In genomic region chr15:74621936-74622335, GRCh38 we compare ENCODE assay signal across 18 cellular contexts. TPM values are rescaled to one million over a fixed set of nuclear protein-coding genes. Genes with fewer than 3 reads are reported as not detected.
A peak's percentile ranks its signal among the peaks of the same experiment; 100 is the strongest.
DNase-seq lines count a peak whose midpoint lies in the region; ATAC-seq, FAIRE-seq and TF ChIP-seq lines count a peak whose summit lies in the region.
"Had no signal": no experiment of that assay in that cellular context is flagged by ENCODE, and none has a peak within 500 bp of the region (broad histone marks: within the 10 kb centered on the region; RNA-seq: fewer than 3 reads in every experiment).

No MANE protein-coding gene starts in this region.

- TF ChIP-seq CTCF in bronchial epithelial cell (IDR thresholded peaks at IDR 0.05; ENCODE audit: insufficient read depth, low read length, severe bottlenecking) (no peak), lower lobe of right lung (IDR thresholded peaks at IDR 0.05) (no peak)

- FAIRE-seq in bronchial epithelial cell (lab: Jason Lieb, UNC): peak; percentile 40
- no peak for FAIRE-seq in GM12892 (lab: Jason Lieb, UNC)

- H3K27ac ChIP-seq in right cardiac atrium (ENCODE audit: low read length): no peak overlapping the region
- H3K27ac ChIP-seq in lower lobe of right lung: no peak overlapping the region
- H3K27ac ChIP-seq in aorta (ENCODE audit: low read depth in 1 of 2, low read length in 2 of 2): no peak overlapping the region
- H3K27ac ChIP-seq: SK-N-MC had no signal

- DNase-seq in right cardiac atrium (peak in 2 of 3 donors; percentile 28 to 47), cardiac septum (ENCODE audit: low spot score) (no peak), bronchial epithelial cell (ENCODE audit: low read depth) (no peak), lower lobe of right lung (peak; percentile 47), aorta (peak; percentile 36 to 75), GM12892 (ENCODE audit: insufficient read length) (no peak), LoVo (ENCODE audit: low spot score) (no peak)
- DNase-seq: activated CD4-positive, alpha-beta T cell treated with anti-CD3 and anti-CD28 coated beads, Interleukin-2, amount 10 ng/mL, durations not matched to agents 24 days and 14 days; activated naive CD8-positive, alpha-beta T cell treated with anti-CD3 and anti-CD28 coated beads, Interleukin-2, amount 50 U/mL, for 24 hours; activated T-cell treated with anti-CD3 and anti-CD28 coated beads, Interleukin-2, amount 50 U/mL, for 72 hours; central memory CD4-positive, alpha-beta T cell; DND-41; NCI-H2081; NCI-H69; OCI-M1; stimulated activated CD4-positive, alpha-beta T cell treated with anti-CD3 and anti-CD28 coated beads, Interleukin-4, amount 100 ng/mL, for 1 hour had no signal

- H3K4me1 ChIP-seq in right cardiac atrium (ENCODE audit: control insufficient read depth, insufficient read depth, low read length) (peaks cover 4% of the 10 kb centered on the region), lower lobe of right lung (peaks cover 50% of the 10 kb centered on the region), aorta (ENCODE audit: control insufficient read depth in 1 of 2, insufficient read depth in 2 of 2, low read length in 2 of 2) (no peaks in the 10 kb centered on the region)

- H3K36me3 ChIP-seq in bronchial epithelial cell (ENCODE audit: control insufficient read depth, insufficient read depth, low read length) (peaks cover 68% of the 10 kb centered on the region), lower lobe of right lung (peaks cover 83% of the 10 kb centered on the region), aorta (ENCODE audit: control insufficient read depth in 1 of 2, insufficient read depth in 2 of 2, low read length in 1 of 2) (peaks cover 0 to 20% of the 10 kb centered on the region in 2 donors)

- 84% methylated on average over 21 of the region's 21 CpGs for WGBS in right cardiac atrium
- 79 to 80% methylated on average over 21 of the region's 21 CpGs for WGBS in aorta, 2 donors

- H3K27me3 ChIP-seq in right cardiac atrium (ENCODE audit: control insufficient read depth, insufficient read depth) (no peaks in the 10 kb centered on the region), bronchial epithelial cell (ENCODE audit: control insufficient read depth, insufficient read depth, low read length) (no peaks in the 10 kb centered on the region), lower lobe of right lung (ENCODE audit: low read depth) (no peaks in the 10 kb centered on the region), aorta (ENCODE audit: control insufficient read depth in 1 of 2, insufficient read depth in 2 of 2, low read length in 1 of 2) (no peaks in the 10 kb centered on the region)

- no peak overlapping the region for H3K4me3 ChIP-seq in right cardiac atrium (ENCODE audit: low read length)
- H3K4me3 ChIP-seq in bronchial epithelial cell (ENCODE audit: low read depth, low read length): no peak overlapping the region
- H3K4me3 ChIP-seq in lower lobe of right lung: no peak overlapping the region
- H3K4me3 ChIP-seq in aorta (ENCODE audit: low read length in 2 of 2): no peak overlapping the region
- H3K4me3 ChIP-seq: SK-N-MC had no signal

- intact Hi-C loops in right cardiac atrium (cut with DNase I): loop anchor here in 2 of 4 donors (10.0 kb wide), 1 partner anchor 247 kb away; no protein-coding TSS in a partner anchor
- intact Hi-C loops in cardiac septum (cut with DNase I): no loop called here
- intact Hi-C loops in lower lobe of right lung (cut with DNase I): no loop called here
- intact Hi-C loops in aorta (cut with DNase I): no loop called here

- TF ChIP-seq POLR2A in GM12892 (IDR thresholded peaks at IDR 0.05; ENCODE audit: low read depth, low read length): no peak

- no peak for ATAC-seq in right cardiac atrium
- ATAC-seq in lower lobe of right lung: no peak
- ATAC-seq in aorta (ENCODE audit: low FRiP score): no peak
- no peak for ATAC-seq in HG02938 (IDR thresholded peaks at IDR 0.05; ENCODE audit: unreplicated experiment)
- ATAC-seq: activated naive CD8-positive, alpha-beta T cell treated with anti-CD3 and anti-CD28 coated beads, Interleukin-2, amount 50 U/mL, for 24 hours had no signal

- H3K9me3 ChIP-seq in right cardiac atrium (ENCODE audit: control insufficient read depth, low read length) (no peaks in the 10 kb centered on the region), lower lobe of right lung (no peaks in the 10 kb centered on the region), aorta (ENCODE audit: control insufficient read depth, low read length) (no peaks in the 10 kb centered on the region)

RNA-seq across cellular contexts. Expression of gene CLK3, which starts 6.3 kb away (rescaled TPM):
- 10 to 100 TPM; 40.0 to 65.1 (median 53.3) TPM for total RNA-seq in right cardiac atrium
- polyA plus RNA-seq in right cardiac atrium: 51.4 TPM
- total RNA-seq in cardiac septum: 53.1 TPM
- 66.3 and 115 TPM in 2 replicates for total RNA-seq in bronchial epithelial cell
- 75.5 TPM for total RNA-seq in lower lobe of right lung
- total RNA-seq in aorta: 10 to 100 TPM; 63.7 to 73.2 TPM
- polyA plus RNA-seq in aorta: 10 to 100 TPM; 37.3 to 94.0 TPM
- 57.7 TPM for polyA plus RNA-seq in GM12892 (2012; ENCODE audit: missing spikeins)

Comparison
In these comparisons a context has a peak if more than half of its experiments do, and no peak if none do; other contexts are left out.
1. DNase-seq: peak in right cardiac atrium (2 of 3), lower lobe of right lung (single experiment) and aorta (2 of 2); none in cardiac septum (single experiment), bronchial epithelial cell (single experiment), GM12892 (single experiment) and LoVo (single experiment).